21 cellular contexts compared by ENCODE assay signal in genomic region chr10:78358982-78359381, GRCh38.
"Had no signal": no experiment of that assay in that cellular context is flagged by ENCODE, and none has a peak within 500 bp of the region (broad histone marks: within the 10 kb centered on the region; RNA-seq: fewer than 3 reads in every experiment).

No MANE protein-coding gene starts in this region.

- H3K36me3 ChIP-seq: colonic mucosa, gastrocnemius medialis, right lobe of liver, thoracic aorta, upper lobe of left lung had no signal

- H3K9me3 ChIP-seq: colonic mucosa, gastrocnemius medialis, right lobe of liver, thoracic aorta, upper lobe of left lung had no signal

- H3K27me3 ChIP-seq: colonic mucosa, gastrocnemius medialis, right lobe of liver, upper lobe of left lung had no signal

- H3K27ac ChIP-seq: colonic mucosa, gastrocnemius medialis, right lobe of liver, thoracic aorta, upper lobe of left lung had no signal

- H3K4me3 ChIP-seq: colonic mucosa, gastrocnemius medialis, right lobe of liver, SK-N-MC, thoracic aorta, upper lobe of left lung had no signal

- H3K4me1 ChIP-seq: colonic mucosa, gastrocnemius medialis, right lobe of liver had no signal

- ATAC-seq: activated CD8-positive, alpha-beta T cell treated with anti-CD3 and anti-CD28 coated beads for 36 hours; activated T-cell treated with anti-CD3 and anti-CD28 coated beads, Interleukin-2, amount 50 U/mL, for 4 hours; activated T-helper 17 cell treated with anti-CD3 and anti-CD28 coated beads, Interleukin-2, amount 50 U/mL, for 72 hours; gastrocnemius medialis; left colon; naive thymus-derived CD8-positive, alpha-beta T cell; right lobe of liver; stimulated activated effector memory CD8-positive, alpha-beta T cell treated with anti-CD3 and anti-CD28 coated beads, Interleukin-12 subunit alpha, Interleukin-12 subunit beta, amount 100 ng/mL, for 72 hours had no signal

- DNase-seq: activated CD4-positive, alpha-beta T cell treated with anti-CD3 and anti-CD28 coated beads, Interleukin-2, amount 10 ng/mL, durations not matched to agents 24 days and 14 days; activated CD4-positive, CD25-positive, alpha-beta regulatory T cell treated with anti-CD3 and anti-CD28 coated beads, Interleukin-2, amount 50 U/mL, for 72 hours; activated CD8-positive, alpha-beta T cell treated with anti-CD3 and anti-CD28 coated beads for 36 hours; activated gamma-delta T cell treated with Interleukin-2 at 50 U/mL for 16 hours; activated naive CD4-positive, alpha-beta T cell treated with anti-CD3 and anti-CD28 coated beads, Interleukin-2, amount 50 U/mL, for 16 hours; activated T-cell treated with anti-CD3 and anti-CD28 coated beads, Interleukin-2, amount 50 U/mL, for 4 hours; colonic mucosa; effector CD8-positive, alpha-beta T cell; gastrocnemius medialis; glutamatergic neuron; left colon; mammary epithelial cell; naive thymus-derived CD8-positive, alpha-beta T cell; right lobe of liver; stimulated activated CD4-positive, alpha-beta T cell treated with anti-CD3 and anti-CD28 coated beads, Interleukin-4, amount 100 ng/mL, for 24 hours; T-helper 9 cell had no signal
